Comparison of ENCODE assay signal across 8 cellular contexts in the genomic region with DNA sequence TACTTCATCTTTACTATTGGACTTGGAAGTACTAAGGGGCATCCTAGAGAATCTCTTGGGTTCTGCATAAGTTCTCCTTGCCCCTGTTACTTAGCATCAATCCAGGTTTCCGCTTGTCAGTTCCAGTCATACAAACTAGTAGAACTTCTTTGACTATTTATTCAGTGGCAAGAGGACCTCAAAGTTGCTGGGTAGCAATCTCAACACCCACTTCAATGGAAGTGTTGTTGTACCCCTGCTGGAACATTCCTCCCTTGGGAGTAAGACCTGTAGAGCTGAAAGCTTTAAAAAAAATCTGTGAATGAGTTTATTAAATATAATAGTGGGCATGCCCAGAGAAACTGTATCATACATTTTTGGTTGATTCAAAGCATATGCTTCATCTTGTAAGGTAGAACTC.
"Had no signal": no experiment of that assay in that cellular context is flagged by ENCODE, and none has a peak within 500 bp of the region (broad histone marks: within the 10 kb centered on the region; RNA-seq: fewer than 3 reads in every experiment).

No MANE protein-coding gene starts in this region.

- H3K4me3 ChIP-seq: GM23248, HAP-1, K562 had no signal

- H3K27ac ChIP-seq: GM23248 had no signal

- DNase-seq: GM23248, GOT3, H7, HFFc6, KG1 had no signal

- H3K4me1 ChIP-seq: HAP-1 had no signal

- H3K9me3 ChIP-seq: HAP-1 had no signal

- ATAC-seq: HCT116, K562 had no signal
